29 cellular contexts compared by ENCODE assay signal in genomic region chr12:13252616-13253015, GRCh38.
"Had no signal": no experiment of that assay in that cellular context is flagged by ENCODE, and none has a peak within 500 bp of the region (broad histone marks: within the 10 kb centered on the region; RNA-seq: fewer than 3 reads in every experiment).

No MANE protein-coding gene starts in this region.

- DNase-seq: naive thymus-derived CD4-positive, alpha-beta T cell; natural killer cell; occipital lobe; ovary; right cardiac atrium; right lobe of liver; sigmoid colon; spleen; stimulated activated CD4-positive, alpha-beta T cell treated with anti-CD3 and anti-CD28 coated beads, Interleukin-12 subunit alpha, Interleukin-12 subunit beta, amount 100 ng/mL, for 4 hours; stimulated activated CD4-positive, alpha-beta T cell treated with anti-CD3 and anti-CD28 coated beads, Interleukin-1b, Interleukin-23, amount 100 ng/mL, for 48 hours; stimulated activated CD4-positive, alpha-beta T cell treated with anti-CD3 and anti-CD28 coated beads, Interleukin-4, amount 100 ng/mL, for 1 hour; stimulated activated CD4-positive, alpha-beta T cell treated with anti-CD3 and anti-CD28 coated beads, Interleukin-4, amount 100 ng/mL, for 4 hours; stimulated activated CD8-positive, alpha-beta memory T cell treated with anti-CD3 and anti-CD28 coated beads, Interleukin-4, amount 100 ng/mL, for 48 hours; stimulated activated naive CD4-positive, alpha-beta T cell; stimulated activated naive CD8-positive, alpha-beta T cell treated with anti-CD3 and anti-CD28 coated beads, Interleukin-15, amount 100 ng/mL, for 72 hours; stimulated activated naive CD8-positive, alpha-beta T cell treated with anti-CD3 and anti-CD28 coated beads, Interleukin-15, Interleukin-2, amounts not matched to agents 100 U/mL and 50 U/mL, for 24 hours; substantia nigra; testis; tibial artery; transverse colon; upper lobe of right lung; uterus had no signal

- H3K4me3 ChIP-seq: neural progenitor cell, ovary, prostate gland, right lobe of liver, sigmoid colon, skin epidermis, smooth muscle cell, spleen, suprapubic skin, testis, tibial artery, transverse colon, upper lobe of right lung, uterus had no signal

- H3K79me2 ChIP-seq: parathyroid adenoma had no signal

- ATAC-seq: naive thymus-derived CD4-positive, alpha-beta T cell; natural killer cell; right cardiac atrium; right lobe of liver; stimulated activated memory B cell treated with anti-CD40 and anti-IgM and Interleukin-4, amounts not matched to agents 10 μg/mL and 1 μg/mL and 100 μg/mL, for 72 hours; stimulated activated naive CD8-positive, alpha-beta T cell treated with anti-CD3 and anti-CD28 coated beads, Interleukin-15, amount 100 ng/mL, for 72 hours; stimulated activated naive CD8-positive, alpha-beta T cell treated with anti-CD3 and anti-CD28 coated beads, Interleukin-15, Interleukin-2, amounts not matched to agents 100 U/mL and 50 U/mL, for 24 hours; upper lobe of right lung had no signal

- H2AFZ ChIP-seq: neural progenitor cell, parathyroid adenoma had no signal

- H3K4me1 ChIP-seq: prostate gland, testis, uterus had no signal

- H3K36me3 ChIP-seq: neural progenitor cell, ovary, prostate gland, right lobe of liver, sigmoid colon, spleen, suprapubic skin, tibial artery, transverse colon, upper lobe of right lung, uterus had no signal

- H3K27me3 ChIP-seq: neural progenitor cell, ovary, right lobe of liver, sigmoid colon, suprapubic skin, testis, transverse colon, upper lobe of right lung, uterus had no signal

- H3K9ac ChIP-seq: neural progenitor cell, parathyroid adenoma had no signal

- H3K4me2 ChIP-seq: neural progenitor cell, smooth muscle cell had no signal

- H3K27ac ChIP-seq: neural progenitor cell, ovary, parathyroid adenoma, prostate gland, right lobe of liver, sigmoid colon, skin epidermis, spleen, suprapubic skin, testis, tibial artery, upper lobe of right lung, uterus had no signal

- H3K9me3 ChIP-seq: ovary, prostate gland, right lobe of liver, sigmoid colon, spleen, suprapubic skin, testis, tibial artery, transverse colon, upper lobe of right lung, uterus had no signal
